1 cellular context compared by ENCODE assay signal in genomic region chr5:150142800-150143724, GRCh38.
TF ChIP-seq lines count a peak whose summit lies in the region.

No MANE protein-coding gene starts in this region.

TF ChIP-seq in HepG2, 621 proteins besides CTCF, POLR2A, EP300 and RAD21 (continued from another document and continues in another):
- TF ChIP-seq, protein P1, sequence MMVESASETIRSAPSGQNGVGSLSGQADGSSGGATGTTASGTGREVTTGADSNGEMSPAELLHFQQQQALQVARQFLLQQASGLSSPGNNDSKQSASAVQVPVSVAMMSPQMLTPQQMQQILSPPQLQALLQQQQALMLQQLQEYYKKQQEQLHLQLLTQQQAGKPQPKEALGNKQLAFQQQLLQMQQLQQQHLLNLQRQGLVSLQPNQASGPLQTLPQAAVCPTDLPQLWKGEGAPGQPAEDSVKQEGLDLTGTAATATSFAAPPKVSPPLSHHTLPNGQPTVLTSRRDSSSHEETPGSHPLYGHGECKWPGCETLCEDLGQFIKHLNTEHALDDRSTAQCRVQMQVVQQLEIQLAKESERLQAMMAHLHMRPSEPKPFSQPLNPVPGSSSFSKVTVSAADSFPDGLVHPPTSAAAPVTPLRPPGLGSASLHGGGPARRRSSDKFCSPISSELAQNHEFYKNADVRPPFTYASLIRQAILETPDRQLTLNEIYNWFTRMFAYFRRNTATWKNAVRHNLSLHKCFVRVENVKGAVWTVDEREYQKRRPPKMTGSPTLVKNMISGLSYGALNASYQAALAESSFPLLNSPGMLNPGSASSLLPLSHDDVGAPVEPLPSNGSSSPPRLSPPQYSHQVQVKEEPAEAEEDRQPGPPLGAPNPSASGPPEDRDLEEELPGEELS (CRISPR knock-in tag; IDR thresholded peaks at IDR 0.05), result peak; percentile 75
- no peak for TF ChIP-seq ZNF260 (CRISPR knock-in tag; IDR thresholded peaks at IDR 0.05; ENCODE audit: borderline replicate concordance, low read depth)
- TF ChIP-seq TBX2 (CRISPR knock-in tag; IDR thresholded peaks at IDR 0.05; ENCODE audit: borderline replicate concordance), result peak; percentile 78
- TF ChIP-seq ZNF549 (CRISPR knock-in tag; IDR thresholded peaks at IDR 0.05), result no peak
- no peak for TF ChIP-seq ZFP1 (CRISPR knock-in tag; IDR thresholded peaks at IDR 0.05)
- no peak for TF ChIP-seq ZMYM2 (CRISPR knock-in tag; IDR thresholded peaks at IDR 0.05)
- TF ChIP-seq, protein P2, sequence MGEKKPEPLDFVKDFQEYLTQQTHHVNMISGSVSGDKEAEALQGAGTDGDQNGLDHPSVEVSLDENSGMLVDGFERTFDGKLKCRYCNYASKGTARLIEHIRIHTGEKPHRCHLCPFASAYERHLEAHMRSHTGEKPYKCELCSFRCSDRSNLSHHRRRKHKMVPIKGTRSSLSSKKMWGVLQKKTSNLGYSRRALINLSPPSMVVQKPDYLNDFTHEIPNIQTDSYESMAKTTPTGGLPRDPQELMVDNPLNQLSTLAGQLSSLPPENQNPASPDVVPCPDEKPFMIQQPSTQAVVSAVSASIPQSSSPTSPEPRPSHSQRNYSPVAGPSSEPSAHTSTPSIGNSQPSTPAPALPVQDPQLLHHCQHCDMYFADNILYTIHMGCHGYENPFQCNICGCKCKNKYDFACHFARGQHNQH (CRISPR knock-in tag; IDR thresholded peaks at IDR 0.05), result peak; percentile 84
- no peak for TF ChIP-seq BCLAF1 (IDR thresholded peaks at IDR 0.05)
- peak; percentile 21; the same call in 1 of the 2 replicates for TF ChIP-seq ZNF691 (CRISPR knock-in tag; IDR thresholded peaks at IDR 0.05; ENCODE audit: borderline replicate concordance, low read depth)
- no peak for TF ChIP-seq ZNF891 (CRISPR knock-in tag; IDR thresholded peaks at IDR 0.05)
- no peak for TF ChIP-seq KLF15 (CRISPR knock-in tag; IDR thresholded peaks at IDR 0.05; ENCODE audit: borderline replicate concordance)
- peak; percentile 92 for TF ChIP-seq FOSL1 (CRISPR knock-in tag; IDR thresholded peaks at IDR 0.05; ENCODE audit: borderline replicate concordance)
- no peak for TF ChIP-seq ZBTB37 (CRISPR knock-in tag; IDR thresholded peaks at IDR 0.05)
- TF ChIP-seq, protein P3, sequence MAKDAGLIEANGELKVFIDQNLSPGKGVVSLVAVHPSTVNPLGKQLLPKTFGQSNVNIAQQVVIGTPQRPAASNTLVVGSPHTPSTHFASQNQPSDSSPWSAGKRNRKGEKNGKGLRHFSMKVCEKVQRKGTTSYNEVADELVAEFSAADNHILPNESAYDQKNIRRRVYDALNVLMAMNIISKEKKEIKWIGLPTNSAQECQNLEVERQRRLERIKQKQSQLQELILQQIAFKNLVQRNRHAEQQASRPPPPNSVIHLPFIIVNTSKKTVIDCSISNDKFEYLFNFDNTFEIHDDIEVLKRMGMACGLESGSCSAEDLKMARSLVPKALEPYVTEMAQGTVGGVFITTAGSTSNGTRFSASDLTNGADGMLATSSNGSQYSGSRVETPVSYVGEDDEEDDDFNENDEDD (CRISPR knock-in tag; IDR thresholded peaks at IDR 0.05; ENCODE audit: borderline replicate concordance), result peak; percentile 62; the same call in 1 of the 2 replicates
- TF ChIP-seq PPARG (CRISPR knock-in tag; conservative IDR thresholded peaks at IDR 0.05), result peak; percentile 36; the same call in 1 of the 2 replicates
- no peak for TF ChIP-seq GZF1 (CRISPR knock-in tag; IDR thresholded peaks at IDR 0.05)
- TF ChIP-seq SIN3B (IDR thresholded peaks at IDR 0.05; ENCODE audit: low read length), result no peak
- TF ChIP-seq IKZF4 (CRISPR knock-in tag; IDR thresholded peaks at IDR 0.05; ENCODE audit: borderline replicate concordance, low read depth, not compliant biosample characterization), result no peak
- no peak for TF ChIP-seq SMARCE1 (IDR thresholded peaks at IDR 0.05; ENCODE audit: borderline replicate concordance)
- no peak for TF ChIP-seq ZNF567 (CRISPR knock-in tag; IDR thresholded peaks at IDR 0.05; ENCODE audit: borderline replicate concordance)
- TF ChIP-seq ZNF17 (CRISPR knock-in tag; IDR thresholded peaks at IDR 0.05), result no peak
- peak; percentile 16; the same call in 1 of the 2 replicates for TF ChIP-seq ARHGAP35 (CRISPR knock-in tag; IDR thresholded peaks at IDR 0.05; ENCODE audit: borderline replicate concordance)
- no peak for TF ChIP-seq ZFP90 (CRISPR knock-in tag; IDR thresholded peaks at IDR 0.05; ENCODE audit: borderline replicate concordance)
- no peak for TF ChIP-seq MYC (CRISPR knock-in tag; IDR thresholded peaks at IDR 0.05; ENCODE audit: borderline replicate concordance)
- TF ChIP-seq, protein P4, sequence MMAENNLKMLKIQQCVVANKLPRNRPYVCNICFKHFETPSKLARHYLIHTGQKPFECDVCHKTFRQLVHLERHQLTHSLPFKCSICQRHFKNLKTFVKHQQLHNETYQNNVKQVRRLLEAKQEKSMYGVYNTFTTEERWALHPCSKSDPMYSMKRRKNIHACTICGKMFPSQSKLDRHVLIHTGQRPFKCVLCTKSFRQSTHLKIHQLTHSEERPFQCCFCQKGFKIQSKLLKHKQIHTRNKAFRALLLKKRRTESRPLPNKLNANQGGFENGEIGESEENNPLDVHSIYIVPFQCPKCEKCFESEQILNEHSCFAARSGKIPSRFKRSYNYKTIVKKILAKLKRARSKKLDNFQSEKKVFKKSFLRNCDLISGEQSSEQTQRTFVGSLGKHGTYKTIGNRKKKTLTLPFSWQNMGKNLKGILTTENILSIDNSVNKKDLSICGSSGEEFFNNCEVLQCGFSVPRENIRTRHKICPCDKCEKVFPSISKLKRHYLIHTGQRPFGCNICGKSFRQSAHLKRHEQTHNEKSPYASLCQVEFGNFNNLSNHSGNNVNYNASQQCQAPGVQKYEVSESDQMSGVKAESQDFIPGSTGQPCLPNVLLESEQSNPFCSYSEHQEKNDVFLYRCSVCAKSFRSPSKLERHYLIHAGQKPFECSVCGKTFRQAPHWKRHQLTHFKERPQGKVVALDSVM (CRISPR knock-in tag; IDR thresholded peaks at IDR 0.05), result no peak
- TF ChIP-seq CCDC6 (CRISPR knock-in tag; IDR thresholded peaks at IDR 0.05), result no peak
- no peak for TF ChIP-seq ZBTB43 (CRISPR knock-in tag; conservative IDR thresholded peaks at IDR 0.05)
- TF ChIP-seq KDM4B (CRISPR knock-in tag; IDR thresholded peaks at IDR 0.05), result no peak
- TF ChIP-seq CREB1 (IDR thresholded peaks at IDR 0.05), result peak; percentile 46
- TF ChIP-seq CREB1 (CRISPR knock-in tag; IDR thresholded peaks at IDR 0.05), result peak; percentile 63
- peak; percentile 81 for TF ChIP-seq ZBTB38 (CRISPR knock-in tag; IDR thresholded peaks at IDR 0.05)
- no peak for TF ChIP-seq HOXD1 (CRISPR knock-in tag; IDR thresholded peaks at IDR 0.05)
- TF ChIP-seq PLSCR1 (CRISPR knock-in tag; IDR thresholded peaks at IDR 0.05; ENCODE audit: borderline replicate concordance), result no peak
- TF ChIP-seq HNF1B (CRISPR knock-in tag; IDR thresholded peaks at IDR 0.05), result no peak
- TF ChIP-seq BHLHE40 (IDR thresholded peaks at IDR 0.05; ENCODE audit: low read length), result 0 out of 2 replicates have a peak, but pooled peaks have one; percentile 6
- TF ChIP-seq HOXA9 (CRISPR knock-in tag; IDR thresholded peaks at IDR 0.05; ENCODE audit: borderline replicate concordance), result no peak
- no peak for TF ChIP-seq ZNF326 (CRISPR knock-in tag; IDR thresholded peaks at IDR 0.05; ENCODE audit: borderline replicate concordance)
- TF ChIP-seq SETDB1 (CRISPR knock-in tag; IDR thresholded peaks at IDR 0.05; ENCODE audit: borderline replicate concordance), result no peak
- TF ChIP-seq KDM3A (CRISPR knock-in tag; IDR thresholded peaks at IDR 0.05; ENCODE audit: low read depth), result 0 out of 2 replicates have a peak, but pooled peaks have one; percentile 36
- peak; percentile 91 for TF ChIP-seq JUN (CRISPR knock-in tag; IDR thresholded peaks at IDR 0.05)
- TF ChIP-seq NFATC3 (CRISPR knock-in tag; IDR thresholded peaks at IDR 0.05), result 0 out of 2 replicates have a peak, but pooled peaks have one; percentile 62
- TF ChIP-seq TEAD2 (CRISPR knock-in tag; IDR thresholded peaks at IDR 0.05), result no peak
- TF ChIP-seq ZNF644 (CRISPR knock-in tag; IDR thresholded peaks at IDR 0.05; ENCODE audit: low read depth), result peak; percentile 95
- TF ChIP-seq ZBTB44 (CRISPR knock-in tag; IDR thresholded peaks at IDR 0.05), result no peak
- no peak for TF ChIP-seq CBX1 (IDR thresholded peaks at IDR 0.05; ENCODE audit: low read depth)
- peak; percentile 78 for TF ChIP-seq HOXA3 (CRISPR knock-in tag; IDR thresholded peaks at IDR 0.05)
- peak; percentile 45; the same call in 1 of the 2 replicates for TF ChIP-seq KAT8 (CRISPR knock-in tag; IDR thresholded peaks at IDR 0.05)
